8 cellular contexts compared by ENCODE assay signal in the genomic region with DNA sequence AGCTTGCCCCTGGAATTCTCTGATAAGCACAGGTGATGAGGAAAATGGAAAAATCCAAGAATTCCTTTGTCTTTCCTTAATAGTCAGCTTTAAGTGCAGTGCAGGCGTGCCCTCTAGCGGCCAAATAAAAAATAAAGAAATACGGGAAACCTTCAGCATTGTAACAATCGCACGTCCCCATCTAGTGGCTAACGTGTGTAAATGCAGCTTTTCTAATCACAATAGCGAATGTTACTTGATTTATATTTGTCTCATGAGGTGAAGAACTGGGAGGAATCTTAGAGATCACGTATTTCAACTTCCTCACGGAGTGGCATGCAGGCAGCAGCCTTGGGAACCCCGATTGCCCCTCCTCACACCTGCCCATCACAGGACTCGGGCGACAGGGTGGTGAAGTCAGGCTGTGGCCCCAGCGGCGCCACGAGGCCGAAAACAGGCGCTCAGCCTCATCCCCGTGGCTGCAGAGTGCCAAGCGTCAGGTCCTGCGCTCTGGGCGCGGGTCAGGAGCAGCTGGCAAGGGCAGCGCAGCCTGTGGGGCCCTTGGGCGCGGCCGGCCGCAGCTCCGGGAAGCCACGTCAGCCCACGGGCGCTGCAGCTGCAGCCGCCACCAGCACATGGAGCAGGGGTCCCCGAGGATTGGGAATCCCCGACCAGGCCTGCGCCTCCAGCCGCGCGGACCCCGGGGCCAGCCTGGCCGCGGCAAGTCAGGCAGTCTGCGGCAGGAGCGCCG. TPM values are rescaled to one million over a fixed set of nuclear protein-coding genes. Genes with fewer than 3 reads are reported as not detected.
DNase-seq lines count a peak whose midpoint lies in the region; ATAC-seq, FAIRE-seq and TF ChIP-seq lines count a peak whose summit lies in the region.
"Not testable (repeated sequence)": the region's sequence is repeated elsewhere in the genome, so short reads cannot be mapped to it uniquely, and the experiment has no call there.

No MANE protein-coding gene starts in this region.

- not testable (repeated sequence) for H3K79me2 ChIP-seq in H1 (ENCODE audit: control insufficient read depth in 1 of 2, insufficient read depth in 2 of 2, low read length in 2 of 2)

- TF ChIP-seq CTCF in GM12873 (IDR thresholded peaks at IDR 0.05; ENCODE audit: insufficient read depth, low read depth, low read length, missing control alignments) (peak; percentile 67), Panc1 (IDR thresholded peaks at IDR 0.05) (peak; percentile 85), H1 (IDR thresholded peaks at IDR 0.05; ENCODE audit: control extremely low read depth in 1 of 3, insufficient read depth in 1 of 3, low read depth in 1 of 3, low read length in 3 of 3) (peak in 1 of 3 experiments; percentile 87; a peak in 2 of 4 replicates), upper lobe of right lung (IDR thresholded peaks at IDR 0.05) (peak; percentile 84)

- not testable (repeated sequence) for TF ChIP-seq EP300 in H1 (IDR thresholded peaks at IDR 0.05; ENCODE audit: borderline replicate concordance in 1 of 2, low read depth in 2 of 2, low read length in 2 of 2)

- not testable (repeated sequence) for H2BK20ac ChIP-seq in H1 (ENCODE audit: low read length)

- H4K91ac ChIP-seq in H1 (replicated peaks; ENCODE audit: insufficient read length, low read length) = not testable (repeated sequence)

- peaks cover 12% of the 10 kb centered on the region for H3K27me3 Mint-ChIP-seq in activated T-cell treated with anti-CD3 and anti-CD28 coated beads, Interleukin-2, amount 50 U/mL, for 4 hours (ENCODE audit: low read depth)

- not testable (repeated sequence) for H3K23me2 ChIP-seq in H1 (ENCODE audit: low read depth, low read length)

- intact Hi-C loops in Panc1 (cut with micrococcal nuclease; ENCODE audit: unreplicated experiment); sciatic nerve (cut with DNase I); upper lobe of right lung (cut with DNase I): not testable (repeated sequence)

- peak overlapping the region; percentile 88 for H3K4me3 Mint-ChIP-seq in activated T-cell treated with anti-CD3 and anti-CD28 coated beads, Interleukin-2, amount 50 U/mL, for 4 hours

- TF ChIP-seq POLR2A in H1 (IDR thresholded peaks at IDR 0.05; ENCODE audit: control extremely low read depth in 1 of 2, low read depth in 2 of 2, low read length in 2 of 2) = not testable (repeated sequence)

- not testable (repeated sequence) for BruUV-seq in Panc1 (replicated peaks; lab: Mats Ljungman, UMichigan)

- DNase-seq in Panc1 (ENCODE audit: low read depth, low spot score) (peak; percentile 69), H1 (ENCODE audit: low read depth in 1 of 2, low spot score in 2 of 2) (peak; percentile 10 to 79), kidney tubule cell (ENCODE audit: low spot score) (peak; percentile 73), sciatic nerve (ENCODE audit: low spot score) (peak; percentile 75), upper lobe of right lung (peak; percentile 79)
- peak; percentile 52 for DNase-seq in activated T-cell treated with anti-CD3 and anti-CD28 coated beads, Interleukin-2, amount 50 U/mL, for 4 hours

- CTCF ChIA-PET in Panc1 (lab: Charles Lee) = interaction anchor here (0.6 to 1.3 kb wide), 5 partner anchors 101 to 254 kb away, joined by 3 to 9 read pairs (median 5); partner anchors contain the start of gene ANKRD39
- CTCF ChIA-PET in H1 (lab: Charles Lee; ENCODE audit: partially characterized antibody) = interaction anchor here (0.6 to 2.5 kb wide), 26 partner anchors 14 to 563 kb away, joined by 3 to 13 read pairs (median 4); partner anchors contain the start of gene ANKRD39

- H3K4me3 ChIP-seq in Panc1 (ENCODE audit: low read depth in 2 of 2, low read length in 2 of 2) = peak overlapping the region; percentile 63 to 69
- peak overlapping the region; percentile 47 to 87 (median 60) for H3K4me3 ChIP-seq in H1 (ENCODE audit: extremely low read depth in 1 of 4, insufficient read depth in 2 of 4, low read depth in 3 of 4, low read length in 4 of 4)
- H3K4me3 ChIP-seq in upper lobe of right lung = peak overlapping the region; percentile 81

- H3K9me3 ChIP-seq in Panc1 (ENCODE audit: control insufficient read depth, insufficient read depth, low read depth, low read length); H1 (ENCODE audit: insufficient read depth in 2 of 2, low read depth in 1 of 2, low read length in 1 of 2); upper lobe of right lung: not testable (repeated sequence)

- peak overlapping the region; percentile 33 to 100 for H3K4me2 ChIP-seq in H1 (ENCODE audit: insufficient read depth in 1 of 2, low read depth in 2 of 2, low read length in 2 of 2)

- H2BK12ac ChIP-seq in H1 (ENCODE audit: low read depth, low read length) = not testable (repeated sequence)

- H3K4me1 ChIP-seq in Panc1 (ENCODE audit: control insufficient read depth, insufficient read depth, low read length); H1 (replicated peaks in 1 of 4; ENCODE audit: control insufficient read depth in 3 of 4, insufficient read depth in 4 of 4, low read length in 3 of 4); upper lobe of right lung: not testable (repeated sequence)

- ATAC-seq in HG02759 (IDR thresholded peaks at IDR 0.05; ENCODE audit: unreplicated experiment) (peak; percentile 38), Panc1 (peak; percentile 58), sciatic nerve (peak; percentile 82), upper lobe of right lung (peak; percentile 95)
- ATAC-seq in activated T-cell treated with anti-CD3 and anti-CD28 coated beads, Interleukin-2, amount 50 U/mL, for 4 hours = peak; percentile 50 to 59

- not testable (repeated sequence) for H2BK5ac ChIP-seq in H1 (ENCODE audit: low read depth, low read length)

- H3K9ac ChIP-seq in H1 (replicated peaks in 1 of 4; ENCODE audit: extremely low read depth in 1 of 4, low read depth in 3 of 4, low read length in 3 of 4) = peak overlapping the region in 2 of 4 experiments; percentile 34; a peak in 2 of 7 replicates

- H3K4ac ChIP-seq in H1 (replicated peaks; ENCODE audit: insufficient read length, low read depth, low read length) = not testable (repeated sequence)

- not testable (repeated sequence) for H3K56ac ChIP-seq in H1 (replicated peaks; ENCODE audit: insufficient read length, low read depth, low read length)

- H4K20me1 ChIP-seq in H1 (replicated peaks in 1 of 2; ENCODE audit: control insufficient read depth in 1 of 2, insufficient read depth in 2 of 2, low read length in 2 of 2) = not testable (repeated sequence)

- not testable (repeated sequence) for H2BK120ac ChIP-seq in H1 (replicated peaks; ENCODE audit: low read depth, low read length)

- not testable (repeated sequence) for H3K18ac ChIP-seq in H1 (ENCODE audit: extremely low read depth, low read length)

- H3K27ac ChIP-seq in Panc1 (ENCODE audit: low read length) (peak overlapping the region; percentile 77), upper lobe of right lung (peak overlapping the region; percentile 95)
- not testable (repeated sequence) for H3K27ac ChIP-seq in H1 (ENCODE audit: low read depth, low read length)

- peak; percentile 72 to 75 for TF ChIP-seq RAD21 in H1 (IDR thresholded peaks at IDR 0.05 in 1 of 2, conservative IDR thresholded peaks at IDR 0.05 in 1 of 2; ENCODE audit: low read depth in 2 of 2, low read length in 2 of 2)

- not testable (repeated sequence) for H3K36me3 ChIP-seq in Panc1 (ENCODE audit: control insufficient read depth, insufficient read depth, low read length); H1 (ENCODE audit: control insufficient read depth in 2 of 4, insufficient read depth in 4 of 4, low read length in 3 of 4); upper lobe of right lung

- H3K79me1 ChIP-seq in H1 (ENCODE audit: low read depth, low read length) = not testable (repeated sequence)

- in situ Hi-C loops in Panc1 (cut with HindIII; ENCODE audit: low pct_unique_long_range_greater_than_20kb, low sequenced_read_pairs) = not testable (repeated sequence)

- FAIRE-seq in H1 (lab: Jason Lieb, UNC) = peak; percentile 36

- H3K9me3 Mint-ChIP-seq in activated T-cell treated with anti-CD3 and anti-CD28 coated beads, Interleukin-2, amount 50 U/mL, for 4 hours = not testable (repeated sequence)

- H3K36me3 Mint-ChIP-seq in activated T-cell treated with anti-CD3 and anti-CD28 coated beads, Interleukin-2, amount 50 U/mL, for 4 hours (ENCODE audit: insufficient read depth) = not testable (repeated sequence)

- H3K23ac ChIP-seq in H1 (ENCODE audit: insufficient read length) = not testable (repeated sequence)

- not testable (repeated sequence) for H2BK15ac ChIP-seq in H1 (ENCODE audit: low read length)

- POLR2A ChIA-PET in Panc1 (lab: Charles Lee); H1 (lab: Charles Lee; ENCODE audit: partially characterized antibody): not testable (repeated sequence)

- H4K8ac ChIP-seq in H1 (ENCODE audit: extremely low read depth, insufficient read depth, low read length) = not testable (repeated sequence)

- 1% methylated on average over 23 of the region's 44 CpGs; no CpG with 5 or more reads in 1 of the 2 experiments for WGBS in H1 (ENCODE audit: extremely low coverage in 1 of 2, insufficient coverage in 1 of 2, insufficient read length in 1 of 2, insufficient replicate concordance in 2 of 2, low coverage in 1 of 2, low lambda C conversion rate in 2 of 2, missing lambda C conversion rate in 1 of 2), 2 experiments

- H3K4me1 Mint-ChIP-seq in activated T-cell treated with anti-CD3 and anti-CD28 coated beads, Interleukin-2, amount 50 U/mL, for 4 hours (ENCODE audit: low read depth) = not testable (repeated sequence)

- H3K27me3 ChIP-seq in Panc1 (ENCODE audit: control insufficient read depth, insufficient read depth, low read length); H1 (replicated peaks in 1 of 4; ENCODE audit: control insufficient read depth in 3 of 4, extremely low read depth in 1 of 4, insufficient read depth in 3 of 4, low read length in 3 of 4); upper lobe of right lung: not testable (repeated sequence)

- not testable (repeated sequence) for H2AK5ac ChIP-seq in H1 (ENCODE audit: low read depth, low read length)

- H2AFZ ChIP-seq in H1 (ENCODE audit: low read length) = not testable (repeated sequence)

- H4K5ac ChIP-seq in H1 (ENCODE audit: insufficient read length, low read depth, low read length) = peak overlapping the region; percentile 43

- H3K14ac ChIP-seq in H1 (ENCODE audit: insufficient read length) = not testable (repeated sequence)

RNA-seq across cellular contexts. Expression of gene ANKRD36, which starts 0.5 kb away (rescaled TPM):
- total RNA-seq in Panc1 (2021; ENCODE audit: unreplicated experiment) (17.6 TPM), sciatic nerve (69.6 TPM), upper lobe of right lung (21.0 TPM)
- 2.4 TPM for polyA plus RNA-seq in Panc1 (2012; ENCODE audit: insufficient read length)
- total RNA-seq in activated T-cell treated with anti-CD3 and anti-CD28 coated beads, Interleukin-2, amount 50 U/mL, for 4 hours = 10 to 100 TPM; 12.6 to 15.5 (median 15.5) TPM
- total RNA-seq in H1 (2021; fragmentation: NEBNext Ultra II Directional; extraction: Animal tissue kit (Norgen Biotek cat#: 25700)) = 10.7 and 12.3 TPM in 2 replicates
- polyA plus RNA-seq in H1 (2011; rRNA removed) = 2.7 and 3.5 TPM in 2 replicates
- 2.5 TPM for polyA plus RNA-seq in H1 (2011; cell fraction: cytosol; rRNA removed)
- 15.7 TPM for polyA plus RNA-seq in H1 (2011; cell fraction: nucleus; rRNA removed)
- polyA plus RNA-seq in H1 (2012, experiment 1 of 2) = 3.3 to 4.2 TPM (median 3.7 TPM) in 4 replicates
- polyA plus RNA-seq in H1 (2012, experiment 2 of 2) = 0.94 TPM
- 5.4 TPM for polyA plus RNA-seq in H1 (2013, experiment 1 of 2)
- polyA plus RNA-seq in H1 (2013, experiment 2 of 2) = 3.6 TPM
- 33.8 and 48.5 TPM in 2 replicates for polyA minus RNA-seq in H1 (2011; rRNA and poly(A)+ RNA removed)
- 7.2 TPM for polyA minus RNA-seq in H1 (2011; cell fraction: cytosol; rRNA and poly(A)+ RNA removed)
- 132 TPM for polyA minus RNA-seq in H1 (2011; cell fraction: nucleus; rRNA and poly(A)+ RNA removed)

RNA-seq across cellular contexts. Expression of gene FAHD2B, which starts 17.8 kb away (rescaled TPM):
- 15.4 TPM for total RNA-seq in Panc1 (2021; ENCODE audit: unreplicated experiment)
- polyA plus RNA-seq in Panc1 (2012; ENCODE audit: insufficient read length) = 14.7 TPM
- total RNA-seq in activated T-cell treated with anti-CD3 and anti-CD28 coated beads, Interleukin-2, amount 50 U/mL, for 4 hours = 1 to 10 TPM; 7.0 to 8.5 (median 7.6) TPM
- total RNA-seq in H1 (2021; fragmentation: NEBNext Ultra II Directional; extraction: Animal tissue kit (Norgen Biotek cat#: 25700)) = 36.9 and 39.4 TPM in 2 replicates
- polyA plus RNA-seq in H1 (2011; rRNA removed) = 23.5 and 27.5 TPM in 2 replicates
- polyA plus RNA-seq in H1 (2011; cell fraction: cytosol; rRNA removed) = 34.3 TPM
- polyA plus RNA-seq in H1 (2011; cell fraction: nucleus; rRNA removed) = 54.4 TPM
- polyA plus RNA-seq in H1 (2012, experiment 1 of 2) = 24.0 to 38.8 TPM (median 36.0 TPM) in 4 replicates
- polyA plus RNA-seq in H1 (2012, experiment 2 of 2) = 35.1 TPM
- 22.1 TPM for polyA plus RNA-seq in H1 (2013, experiment 1 of 2)
- 20.7 TPM for polyA plus RNA-seq in H1 (2013, experiment 2 of 2)
- polyA minus RNA-seq in H1 (2011; rRNA and poly(A)+ RNA removed) = 30.2 and 38.3 TPM in 2 replicates
- 21.7 TPM for polyA minus RNA-seq in H1 (2011; cell fraction: cytosol; rRNA and poly(A)+ RNA removed)
- polyA minus RNA-seq in H1 (2011; cell fraction: nucleus; rRNA and poly(A)+ RNA removed) = 35.7 TPM
- 32.8 TPM for total RNA-seq in sciatic nerve
- 12.2 TPM for total RNA-seq in upper lobe of right lung

Comparison
In these comparisons a context has a peak if more than half of its experiments do, and no peak if none do; other contexts are left out.
1. ATAC-seq: peak in every context shown above with its lines; median percentile 95 in upper lobe of right lung; 82 in sciatic nerve; 58 in Panc1; 54 in activated T-cell treated with anti-CD3 and anti-CD28 coated beads, Interleukin-2, amount 50 U/mL, for 4 hours; 38 in HG02759.